ENCODE assay signal across 8 cellular contexts in the genomic region with DNA sequence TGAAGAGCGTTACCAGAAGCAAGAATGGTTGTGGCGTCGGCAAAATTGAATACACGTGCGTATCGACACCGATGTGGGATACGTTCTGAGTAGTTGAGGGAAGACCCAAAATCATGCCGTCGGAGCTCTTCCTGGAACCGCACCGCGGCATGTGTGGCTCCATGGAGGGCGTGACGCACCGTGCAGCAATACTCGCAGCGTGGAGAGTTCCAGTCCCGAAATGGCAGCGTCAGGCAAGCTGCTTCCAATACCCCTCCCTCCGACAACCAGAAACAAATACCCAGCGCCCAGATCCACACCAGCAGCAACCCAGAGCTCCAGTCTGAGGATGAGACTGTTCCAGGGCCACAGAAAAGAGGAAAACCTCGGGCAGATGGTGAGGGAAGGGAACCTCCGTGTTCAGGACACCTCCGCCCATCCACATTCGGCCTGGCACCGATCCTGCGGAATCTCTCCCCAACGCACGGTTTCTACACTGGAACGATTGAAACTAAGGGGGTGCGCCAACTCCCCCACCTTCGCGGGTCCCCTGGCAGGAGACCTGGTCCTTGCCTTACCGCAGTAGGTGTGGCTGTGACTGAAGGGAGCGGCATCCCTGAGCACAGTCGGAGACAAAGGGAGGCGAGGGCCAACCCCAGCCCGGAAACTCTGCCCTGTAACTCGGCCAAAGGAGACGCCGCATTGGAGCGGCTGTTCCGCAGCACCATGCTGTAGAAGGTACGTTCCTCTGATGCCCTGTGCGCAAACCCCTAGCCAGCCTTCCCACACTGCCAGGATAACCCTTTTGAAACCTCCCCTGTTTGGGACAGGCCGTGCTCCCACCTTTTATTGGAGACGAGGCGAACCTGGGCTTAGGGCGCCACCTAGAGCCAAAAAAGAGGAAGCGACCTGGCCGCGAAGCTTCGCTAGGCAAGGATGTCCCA. TPM values are rescaled to one million over a fixed set of nuclear protein-coding genes. Genes with fewer than 3 reads are reported as not detected.
DNase-seq lines count a peak whose midpoint lies in the region; ATAC-seq and TF ChIP-seq lines count a peak whose summit lies in the region.

No MANE protein-coding gene starts in this region.

- H3K9me3 ChIP-seq in endocrine pancreas (ENCODE audit: control insufficient read depth, low read length) (no peaks in the 10 kb centered on the region), MG63 (no peaks in the 10 kb centered on the region)

- no peak overlapping the region for H3K9ac ChIP-seq in endocrine pancreas (ENCODE audit: control insufficient read depth, insufficient read depth, low read length)
- H3K9ac ChIP-seq in mesendoderm (ENCODE audit: low read length): peak overlapping the region; percentile 70

- no peak overlapping the region for H3K18ac ChIP-seq in mesendoderm (ENCODE audit: low read length)

- H3K4me1 ChIP-seq in endocrine pancreas (ENCODE audit: control insufficient read depth, insufficient read depth, low read length): no peaks in the 10 kb centered on the region
- no peaks in the 10 kb centered on the region for H3K4me1 ChIP-seq in mesendoderm (ENCODE audit: control insufficient read depth, low read depth, low read length)

- H3K4me3 Mint-ChIP-seq in activated CD4-positive, alpha-beta memory T cell treated with anti-CD3 and anti-CD28 coated beads for 36 hours: peak overlapping the region; percentile 67

- peaks cover 12% of the 10 kb centered on the region for H3K4me1 Mint-ChIP-seq in activated CD4-positive, alpha-beta memory T cell treated with anti-CD3 and anti-CD28 coated beads for 36 hours (ENCODE audit: low read depth)

- H3K79me2 ChIP-seq in mesendoderm (ENCODE audit: control insufficient read depth, insufficient read depth, low read length): no peaks in the 10 kb centered on the region

- H3K4ac ChIP-seq in mesendoderm (ENCODE audit: low read depth, low read length): peak overlapping the region; percentile 48

- CTCF ChIA-PET in activated CD4-positive, alpha-beta memory T cell treated with anti-CD3 and anti-CD28 coated beads for 36 hours (lab: Charles Lee): interaction anchor here (0.6 to 3.7 kb wide), 33 partner anchors 9 to 1410 kb away, joined by 3 to 60 read pairs (median 4); a partner anchor contains a TSS

- peak overlapping the region; percentile 86 for H3K56ac ChIP-seq in mesendoderm (ENCODE audit: low read length)

- POLR2A ChIA-PET in activated CD4-positive, alpha-beta memory T cell treated with anti-CD3 and anti-CD28 coated beads for 36 hours (lab: Charles Lee): no interaction called here

- H3K36me3 ChIP-seq in endocrine pancreas (ENCODE audit: control insufficient read depth, insufficient read depth, low read length) (no peaks in the 10 kb centered on the region), mesendoderm (ENCODE audit: control insufficient read depth, insufficient read depth, low read length) (no peaks in the 10 kb centered on the region), MG63 (peaks cover 4% of the 10 kb centered on the region)

- H4K8ac ChIP-seq in mesendoderm (ENCODE audit: low read depth, low read length): no peak overlapping the region

- DNase-seq in NCI-H748 (lab: John Stamatoyannopoulos, UW; ENCODE audit: unreplicated experiment): peak; percentile 29
- DNase-seq in NCI-H748 treated with DMSO at 0.1 percent for 48 hours (lab: John Stamatoyannopoulos, UW): no peak
- DNase-seq in activated CD4-positive, alpha-beta memory T cell treated with anti-CD3 and anti-CD28 coated beads for 36 hours: peak; percentile 68
- peak; percentile 82 for DNase-seq in mesendoderm
- DNase-seq in stimulated activated naive CD8-positive, alpha-beta T cell treated with anti-CD3 and anti-CD28 coated beads, Interleukin-15, Interleukin-2, amounts not matched to agents 100 U/mL and 50 U/mL, for 24 hours: peak; percentile 56
- DNase-seq in MG63: no peak

- no peak overlapping the region for H3K23ac ChIP-seq in mesendoderm (ENCODE audit: low read length)

- no peak overlapping the region for H2AK5ac ChIP-seq in mesendoderm (ENCODE audit: low read length)

- H3K79me1 ChIP-seq in mesendoderm (ENCODE audit: low read length): no peaks in the 10 kb centered on the region

- TF ChIP-seq CTCF in LNCAP (IDR thresholded peaks at IDR 0.05): peak; percentile 91

- no peak overlapping the region for H4K5ac ChIP-seq in mesendoderm (ENCODE audit: low read length)

- H3K4me3 ChIP-seq in endocrine pancreas (ENCODE audit: control insufficient read depth, insufficient read depth, low read length): peak overlapping the region; percentile 12
- peak overlapping the region; percentile 39 for H3K4me3 ChIP-seq in mesendoderm (ENCODE audit: low read length)
- H3K4me3 ChIP-seq in MG63: no peak overlapping the region

- no peak overlapping the region for H3K27ac ChIP-seq in mesendoderm (ENCODE audit: low read depth, low read length)

- H3K36me3 Mint-ChIP-seq in activated CD4-positive, alpha-beta memory T cell treated with anti-CD3 and anti-CD28 coated beads for 36 hours: no peaks in the 10 kb centered on the region

- peaks cover 18% of the 10 kb centered on the region for H3K27me3 Mint-ChIP-seq in activated CD4-positive, alpha-beta memory T cell treated with anti-CD3 and anti-CD28 coated beads for 36 hours

- H3K27ac Mint-ChIP-seq in activated CD4-positive, alpha-beta memory T cell treated with anti-CD3 and anti-CD28 coated beads for 36 hours: no peak overlapping the region

- WGBS in mesendoderm (ENCODE audit: extremely low coverage, insufficient coverage, low lambda C conversion rate): no CpG with 5 or more reads among the region's 54 CpGs

- H2BK15ac ChIP-seq in mesendoderm (replicated peaks; ENCODE audit: low read depth): no peak overlapping the region

- no peak overlapping the region for H2BK5ac ChIP-seq in mesendoderm (ENCODE audit: low read length)

- intact Hi-C loops in activated CD4-positive, alpha-beta memory T cell treated with anti-CD3 and anti-CD28 coated beads for 36 hours (cut with micrococcal nuclease): loop anchor here (1.0 to 5.0 kb wide), 4 partner anchors 25 to 570 kb away; no protein-coding TSS in a partner anchor

- H2BK120ac ChIP-seq in mesendoderm (ENCODE audit: low read depth, low read length): no peak overlapping the region

- H3K27me3 ChIP-seq in endocrine pancreas (ENCODE audit: control insufficient read depth, insufficient read depth, low read length): no peaks in the 10 kb centered on the region
- no peaks in the 10 kb centered on the region for H3K27me3 ChIP-seq in mesendoderm (ENCODE audit: insufficient read depth, low read length, poor library complexity)
- H3K27me3 ChIP-seq in MG63: no peaks in the 10 kb centered on the region

- H3K9me3 Mint-ChIP-seq in activated CD4-positive, alpha-beta memory T cell treated with anti-CD3 and anti-CD28 coated beads for 36 hours: no peaks in the 10 kb centered on the region

- peak; percentile 36 for ATAC-seq in stimulated activated naive CD8-positive, alpha-beta T cell treated with anti-CD3 and anti-CD28 coated beads, Interleukin-15, Interleukin-2, amounts not matched to agents 100 U/mL and 50 U/mL, for 24 hours

- H3K4me2 ChIP-seq in mesendoderm (ENCODE audit: low read length): peak overlapping the region; percentile 84

RNA-seq across cellular contexts. Expression of a gene that starts 28.3 kb away (rescaled TPM):
- total RNA-seq in activated CD4-positive, alpha-beta memory T cell treated with anti-CD3 and anti-CD28 coated beads for 36 hours: not detected
- polyA plus RNA-seq in mesendoderm (2013, experiment 1 of 2): 0.06 TPM
- 0.03 TPM for polyA plus RNA-seq in mesendoderm (2013, experiment 2 of 2)
- not detected in 2 replicates for total RNA-seq in MG63 (2014; rRNA removed; shearing (Covaris generic); ENCODE audit: low replicate concordance)

Comparison
In these comparisons a context has a peak if more than half of its experiments do, and no peak if none do; other contexts are left out.
1. DNase-seq: peak in NCI-H748 (single experiment), activated CD4-positive, alpha-beta memory T cell treated with anti-CD3 and anti-CD28 coated beads for 36 hours (single experiment), mesendoderm (single experiment) and stimulated activated naive CD8-positive, alpha-beta T cell treated with anti-CD3 and anti-CD28 coated beads, Interleukin-15, Interleukin-2, amounts not matched to agents 100 U/mL and 50 U/mL, for 24 hours (single experiment); none in NCI-H748 treated with DMSO at 0.1 percent for 48 hours (single experiment) and MG63 (single experiment).